14 cellular contexts compared by ENCODE assay signal in genomic region chr1:19212167-19212566, GRCh38. TPM values are rescaled to one million over a fixed set of nuclear protein-coding genes. Genes with fewer than 3 reads are reported as not detected.
DNase-seq lines count a peak whose midpoint lies in the region; ATAC-seq, FAIRE-seq and TF ChIP-seq lines count a peak whose summit lies in the region.
"Had no signal": no experiment of that assay in that cellular context is flagged by ENCODE, and none has a peak within 500 bp of the region (broad histone marks: within the 10 kb centered on the region; RNA-seq: fewer than 3 reads in every experiment).

No MANE protein-coding gene starts in this region.

- H3K27ac Mint-ChIP-seq in T-cell = peak overlapping the region in 1 of 2 donors; percentile 44
- H3K27ac Mint-ChIP-seq in endothelial cell (ENCODE audit: unreplicated experiment) = peak overlapping the region; percentile 7
- H3K27ac Mint-ChIP-seq in type B pancreatic cell = peak overlapping the region; percentile 37

- POLR2A ChIA-PET in HepG2 (lab: Yijun Ruan, JAX) (no interaction called here), T-cell (lab: Charles Lee) (interaction anchor here (0.6 to 0.7 kb wide), 2 partner anchors 1563 to 1930 kb away, joined by 3 read pairs; no protein-coding TSS in a partner anchor), RWPE1 (lab: Yijun Ruan, JAX; ENCODE audit: low non-redundant PET) (no interaction called here)

- TF ChIP-seq RAD21 in HepG2 (CRISPR knock-in tag; IDR thresholded peaks at IDR 0.05) = no peak

- H3K9me3 ChIP-seq in HepG2 (ENCODE audit: low read length) (no peaks in the 10 kb centered on the region), right lobe of liver (no peaks in the 10 kb centered on the region), vagina (no peaks in the 10 kb centered on the region)

- in situ Hi-C loops in HepG2 (cut with HindIII; ENCODE audit: extremely low pct_ligation_motif_present, low pct_unique_long_range_greater_than_20kb) = no loop called here

- no peak for TF ChIP-seq POLR2A in HepG2 (IDR thresholded peaks at IDR 0.05; ENCODE audit: insufficient read depth in 1 of 2, low read depth in 2 of 2, low read length in 2 of 2)
- no peak for TF ChIP-seq POLR2A in right lobe of liver (IDR thresholded peaks at IDR 0.05)
- no peak for TF ChIP-seq POLR2A in vagina (IDR thresholded peaks at IDR 0.05)

- H2AFZ ChIP-seq in HepG2 (ENCODE audit: low read length) = no peak overlapping the region

- CTCF ChIA-PET in HepG2 (lab: Yijun Ruan, JAX; ENCODE audit: low intra/inter-chr PET ratio, low total read pairs) (no interaction called here), T-cell (lab: Charles Lee) (interaction anchor here in 1 of 2 donors (0.6 kb wide), 1 partner anchor 28 kb away, joined by 3 read pairs; no protein-coding TSS in a partner anchor), RWPE1 (lab: Yijun Ruan, JAX) (no interaction called here)

- no peak for ATAC-seq in HepG2
- ATAC-seq in right lobe of liver = no peak
- ATAC-seq in T-cell (replicated peaks in 1 of 4) = no peak

- no TSS peak for BruUV-seq in HepG2 (replicated peaks; lab: Mats Ljungman, UMichigan)

- no peak for FAIRE-seq in HepG2 (lab: Jason Lieb, UNC)
- FAIRE-seq: G401.6 had no signal

- TF ChIP-seq CTCF in HepG2 (CRISPR knock-in tag; IDR thresholded peaks at IDR 0.05) (no peak), right lobe of liver (IDR thresholded peaks at IDR 0.05) (no peak), endothelial cell (IDR thresholded peaks at IDR 0.05; ENCODE audit: unreplicated experiment) (no peak), type B pancreatic cell (conservative IDR thresholded peaks at IDR 0.05) (no peak), RWPE1 (conservative IDR thresholded peaks at IDR 0.05; ENCODE audit: low read depth) (no peak), vagina (IDR thresholded peaks at IDR 0.05) (no peak)

- H3K9me3 Mint-ChIP-seq in T-cell (no peaks in the 10 kb centered on the region), endothelial cell (ENCODE audit: unreplicated experiment) (no peaks in the 10 kb centered on the region), type B pancreatic cell (no peaks in the 10 kb centered on the region)

- intact Hi-C loops in HepG2 (cut with micrococcal nuclease; ENCODE audit: unreplicated experiment) = no loop called here
- intact Hi-C loops in right lobe of liver (cut with DNase I) = no loop called here
- intact Hi-C loops in vagina (cut with DNase I) = loop anchor here (10.0 kb wide), 1 partner anchor 443 kb away; no protein-coding TSS in a partner anchor

- TF ChIP-seq EP300 in HepG2 (IDR thresholded peaks at IDR 0.05; ENCODE audit: low read depth in 2 of 2, low read length in 2 of 2) (no peak), HepG2 (CRISPR knock-in tag; IDR thresholded peaks at IDR 0.05; ENCODE audit: borderline replicate concordance) (no peak)

- H3K4me3 Mint-ChIP-seq in T-cell = peak overlapping the region in 2 of 3 donors; percentile 8 to 11
- no peak overlapping the region for H3K4me3 Mint-ChIP-seq in endothelial cell (ENCODE audit: unreplicated experiment)
- H3K4me3 Mint-ChIP-seq in type B pancreatic cell = peak overlapping the region; percentile 67

- H3K27me3 Mint-ChIP-seq in T-cell (no peaks in the 10 kb centered on the region), endothelial cell (ENCODE audit: unreplicated experiment) (peaks cover 10% of the 10 kb centered on the region), type B pancreatic cell (no peaks in the 10 kb centered on the region)

- H3K4me1 ChIP-seq in HepG2 (ENCODE audit: insufficient read depth, low read length) (peaks cover 53% of the 10 kb centered on the region), right lobe of liver (peaks cover 0 to 38% (median 6%) of the 10 kb centered on the region in 4 donors), vagina (peaks cover 46% of the 10 kb centered on the region)

- H3K36me3 ChIP-seq in HepG2 (replicated peaks in 1 of 2; ENCODE audit: control insufficient read depth in 1 of 2, insufficient read depth in 2 of 2, low read length in 2 of 2) (peaks cover 0 to 12% of the 10 kb centered on the region in 2 experiments; a peak in 3 of 5 replicates), right lobe of liver (no peaks in the 10 kb centered on the region), vagina (peaks cover 0 to 11% of the 10 kb centered on the region in 2 donors)

- H3K36me3 Mint-ChIP-seq in T-cell = peaks cover 13% of the 10 kb centered on the region
- peaks cover 16% of the 10 kb centered on the region for H3K36me3 Mint-ChIP-seq in endothelial cell (ENCODE audit: low read depth, unreplicated experiment)
- H3K36me3 Mint-ChIP-seq in type B pancreatic cell = peaks cover 3% of the 10 kb centered on the region

- H3K79me2 ChIP-seq in HepG2 (ENCODE audit: insufficient read depth, low read length) = peaks cover 61% of the 10 kb centered on the region

- peaks cover 23% of the 10 kb centered on the region for H4K20me1 ChIP-seq in HepG2 (ENCODE audit: insufficient read depth, low read length)

- peak overlapping the region in 2 of 3 experiments; percentile 2 to 15; a peak in 1 of 6 replicates for H3K4me3 ChIP-seq in HepG2 (replicated peaks in 1 of 3; ENCODE audit: insufficient read depth in 1 of 3, low read depth in 2 of 3, low read length in 3 of 3)
- H3K4me3 ChIP-seq in right lobe of liver = no peak overlapping the region
- no peak overlapping the region for H3K4me3 ChIP-seq in vagina

- H3K9ac ChIP-seq in HepG2 (ENCODE audit: insufficient read depth, low read depth, low read length) = peak overlapping the region; percentile 23; the same call in 1 of the 2 replicates

- H3K27ac ChIP-seq in HepG2 (ENCODE audit: extremely low read length, insufficient read depth, low read length) (no peak overlapping the region), right lobe of liver (no peak overlapping the region), RWPE1 (no peak overlapping the region), vagina (no peak overlapping the region)

- H3K27me3 ChIP-seq in HepG2 (ENCODE audit: control insufficient read depth in 1 of 2, insufficient read depth in 2 of 2, low read length in 2 of 2) (peaks cover 0 to 4% of the 10 kb centered on the region in 2 experiments; a peak in 1 of 5 replicates), right lobe of liver (no peaks in the 10 kb centered on the region), vagina (no peaks in the 10 kb centered on the region)

- H3K4me2 ChIP-seq in HepG2 (ENCODE audit: low read depth, low read length) = peak overlapping the region; percentile 93

- H3K4me1 Mint-ChIP-seq in T-cell (peaks cover 63 to 69% (median 69%) of the 10 kb centered on the region in 3 donors), endothelial cell (ENCODE audit: unreplicated experiment) (peaks cover 26% of the 10 kb centered on the region), type B pancreatic cell (ENCODE audit: unreplicated experiment) (peaks cover 25% of the 10 kb centered on the region)

- DNase-seq in HepG2 (ENCODE audit: low spot score) (no peak), right lobe of liver (no peak), T-cell (no peak), endothelial cell (ENCODE audit: low spot score) (no peak), type B pancreatic cell (ENCODE audit: extremely low spot score, unreplicated experiment) (no peak), RWPE1 (ENCODE audit: low spot score) (no peak), vagina (ENCODE audit: extremely low spot score in 2 of 2) (no peak), hypothalamus (lab: John Stamatoyannopoulos, UW) (no peak)
- DNase-seq: activated CD4-positive, alpha-beta T cell treated with anti-CD3 and anti-CD28 coated beads for 4 hours; NCI-H1436; retina; stimulated activated CD4-positive, alpha-beta T cell treated with anti-CD3 and anti-CD28 coated beads, Interleukin-4, amount 100 ng/mL, for 24 hours; stimulated activated naive CD4-positive, alpha-beta T cell treated with Interleukin-2 at 50 U/mL for 16 hours had no signal

RNA-seq across cellular contexts. Expression of gene UBR4, which starts 2.1 kb away (rescaled TPM):
- 59.1 and 66.2 TPM in 2 replicates for total RNA-seq in HepG2 (2016; rRNA removed; fragmentation: Illumina TruSeq; extraction: Trizol)
- 17.7 and 18.4 TPM in 2 replicates for total RNA-seq in HepG2 (2016; cell fraction: cytosol; rRNA removed; fragmentation: Illumina TruSeq; extraction: Trizol; ENCODE audit: low read depth)
- 53.6 and 64.6 TPM in 2 replicates for total RNA-seq in HepG2 (2016; cell fraction: insoluble cytoplasmic fraction; rRNA removed; fragmentation: Illumina TruSeq; extraction: Trizol)
- total RNA-seq in HepG2 (2016; cell fraction: membrane; rRNA removed; fragmentation: Illumina TruSeq; extraction: Trizol) = 19.8 and 23.1 TPM in 2 replicates
- 105 and 127 TPM in 2 replicates for total RNA-seq in HepG2 (2016; cell fraction: nucleus; rRNA removed; fragmentation: Illumina TruSeq; extraction: Trizol)
- 106 and 137 TPM in 2 replicates for polyA plus RNA-seq in HepG2 (2011; rRNA removed)
- 67.5 and 69.8 TPM in 2 replicates for polyA plus RNA-seq in HepG2 (2011; cell fraction: cytosol; rRNA removed)
- 915 and 1,017 TPM in 2 replicates for polyA plus RNA-seq in HepG2 (2011; cell fraction: nucleus; rRNA removed)
- 113 and 180 TPM in 2 replicates for polyA plus RNA-seq in HepG2 (2012)
- polyA plus RNA-seq in HepG2 (2016; cell fraction: cytosol; fragmentation: Illumina TruSeq; extraction: Trizol; ENCODE audit: low read depth) = 6.1 and 6.6 TPM in 2 replicates
- polyA plus RNA-seq in HepG2 (2016; cell fraction: insoluble cytoplasmic fraction; fragmentation: Illumina TruSeq; extraction: Trizol; ENCODE audit: low read depth) = 42.9 and 62.8 TPM in 2 replicates
- polyA plus RNA-seq in HepG2 (2016; cell fraction: membrane; fragmentation: Illumina TruSeq; extraction: Trizol; ENCODE audit: low read depth) = 9.9 and 10.5 TPM in 2 replicates
- polyA plus RNA-seq in HepG2 (2016; cell fraction: nucleus; fragmentation: Illumina TruSeq; extraction: Trizol; ENCODE audit: insufficient read depth, low read depth) = 262 and 285 TPM in 2 replicates
- polyA minus RNA-seq in HepG2 (2011; rRNA and poly(A)+ RNA removed; ENCODE audit: low replicate concordance) = 142 and 234 TPM in 2 replicates
- polyA minus RNA-seq in HepG2 (2011; cell fraction: cytosol; rRNA and poly(A)+ RNA removed) = 82.8 and 97.7 TPM in 2 replicates
- 335 and 414 TPM in 2 replicates for polyA minus RNA-seq in HepG2 (2011; cell fraction: nucleus; rRNA and poly(A)+ RNA removed)
- 100 to 1,000 TPM in 2 of 6 experiments, 10 to 100 TPM in 4; 73.0 to 132 (median 90.1) TPM for total RNA-seq in right lobe of liver
- 100 to 1,000 TPM; 139 to 156 (median 147) TPM for total RNA-seq in T-cell
- total RNA-seq in endothelial cell (ENCODE audit: unreplicated experiment) = 223 TPM
- 108 and 110 TPM in 2 replicates for total RNA-seq in type B pancreatic cell (ENCODE audit: low replicate concordance)
- 157 TPM for total RNA-seq in vagina

RNA-seq across cellular contexts. Expression of gene EMC1, which starts 39.2 kb away (rescaled TPM):
- 22.1 and 61.3 TPM in 2 replicates for total RNA-seq in HepG2 (2016; rRNA removed; fragmentation: Illumina TruSeq; extraction: Trizol)
- total RNA-seq in HepG2 (2016; cell fraction: cytosol; rRNA removed; fragmentation: Illumina TruSeq; extraction: Trizol; ENCODE audit: low read depth) = 10.9 and 11.1 TPM in 2 replicates
- 19.7 and 63.8 TPM in 2 replicates for total RNA-seq in HepG2 (2016; cell fraction: insoluble cytoplasmic fraction; rRNA removed; fragmentation: Illumina TruSeq; extraction: Trizol)
- total RNA-seq in HepG2 (2016; cell fraction: membrane; rRNA removed; fragmentation: Illumina TruSeq; extraction: Trizol) = 9.9 and 11.1 TPM in 2 replicates
- total RNA-seq in HepG2 (2016; cell fraction: nucleus; rRNA removed; fragmentation: Illumina TruSeq; extraction: Trizol) = 63.2 and 69.4 TPM in 2 replicates
- polyA plus RNA-seq in HepG2 (2011; rRNA removed) = 38.0 and 41.8 TPM in 2 replicates
- polyA plus RNA-seq in HepG2 (2011; cell fraction: cytosol; rRNA removed) = 25.5 and 33.1 TPM in 2 replicates
- polyA plus RNA-seq in HepG2 (2011; cell fraction: nucleus; rRNA removed) = 95.2 and 109 TPM in 2 replicates
- 43.3 and 52.6 TPM in 2 replicates for polyA plus RNA-seq in HepG2 (2012)
- 2.6 and 3.2 TPM in 2 replicates for polyA plus RNA-seq in HepG2 (2016; cell fraction: cytosol; fragmentation: Illumina TruSeq; extraction: Trizol; ENCODE audit: low read depth)
- 16.4 and 18.7 TPM in 2 replicates for polyA plus RNA-seq in HepG2 (2016; cell fraction: insoluble cytoplasmic fraction; fragmentation: Illumina TruSeq; extraction: Trizol; ENCODE audit: low read depth)
- 3.9 and 5.8 TPM in 2 replicates for polyA plus RNA-seq in HepG2 (2016; cell fraction: membrane; fragmentation: Illumina TruSeq; extraction: Trizol; ENCODE audit: low read depth)
- polyA plus RNA-seq in HepG2 (2016; cell fraction: nucleus; fragmentation: Illumina TruSeq; extraction: Trizol; ENCODE audit: insufficient read depth, low read depth) = 85.8 and 96.2 TPM in 2 replicates
- polyA minus RNA-seq in HepG2 (2011; rRNA and poly(A)+ RNA removed; ENCODE audit: low replicate concordance) = 58.6 and 79.4 TPM in 2 replicates
- 32.4 and 33.9 TPM in 2 replicates for polyA minus RNA-seq in HepG2 (2011; cell fraction: cytosol; rRNA and poly(A)+ RNA removed)
- polyA minus RNA-seq in HepG2 (2011; cell fraction: nucleus; rRNA and poly(A)+ RNA removed) = 40.7 and 45.0 TPM in 2 replicates
- total RNA-seq in right lobe of liver = 10 to 100 TPM; 18.6 to 32.7 (median 25.3) TPM
- 10 to 100 TPM; 31.5 to 38.0 (median 33.8) TPM for total RNA-seq in T-cell
- total RNA-seq in endothelial cell (ENCODE audit: unreplicated experiment) = 50.5 TPM
- 48.6 and 60.1 TPM in 2 replicates for total RNA-seq in type B pancreatic cell (ENCODE audit: low replicate concordance)
- 28.0 TPM for total RNA-seq in vagina

RNA-seq across cellular contexts. Expression of gene MRTO4, which starts 39.4 kb away (rescaled TPM):
- total RNA-seq in HepG2 (2016; rRNA removed; fragmentation: Illumina TruSeq; extraction: Trizol) (59.2 and 63.3 TPM in 2 replicates), right lobe of liver (10 to 100 TPM in 2 of 6 experiments, 1 to 10 TPM in 4; 7.0 to 17.3 (median 8.2) TPM), T-cell (10 to 100 TPM; 13.0 to 30.1 (median 23.4) TPM), endothelial cell (ENCODE audit: unreplicated experiment) (22.4 TPM), type B pancreatic cell (ENCODE audit: low replicate concordance) (35.9 and 43.3 TPM in 2 replicates), vagina (19.2 TPM)
- 13.9 and 15.0 TPM in 2 replicates for total RNA-seq in HepG2 (2016; cell fraction: cytosol; rRNA removed; fragmentation: Illumina TruSeq; extraction: Trizol; ENCODE audit: low read depth)
- 60.4 and 64.9 TPM in 2 replicates for total RNA-seq in HepG2 (2016; cell fraction: insoluble cytoplasmic fraction; rRNA removed; fragmentation: Illumina TruSeq; extraction: Trizol)
- total RNA-seq in HepG2 (2016; cell fraction: membrane; rRNA removed; fragmentation: Illumina TruSeq; extraction: Trizol) = 28.3 and 30.7 TPM in 2 replicates
- 33.6 and 42.6 TPM in 2 replicates for total RNA-seq in HepG2 (2016; cell fraction: nucleus; rRNA removed; fragmentation: Illumina TruSeq; extraction: Trizol)
- 26.9 and 28.1 TPM in 2 replicates for polyA plus RNA-seq in HepG2 (2011; rRNA removed)
- 30.3 and 30.6 TPM in 2 replicates for polyA plus RNA-seq in HepG2 (2011; cell fraction: cytosol; rRNA removed)
- 14.7 TPM in 2 replicates for polyA plus RNA-seq in HepG2 (2011; cell fraction: nucleus; rRNA removed)
- 25.4 and 26.7 TPM in 2 replicates for polyA plus RNA-seq in HepG2 (2012)
- 13.0 and 14.1 TPM in 2 replicates for polyA plus RNA-seq in HepG2 (2016; cell fraction: cytosol; fragmentation: Illumina TruSeq; extraction: Trizol; ENCODE audit: low read depth)
- polyA plus RNA-seq in HepG2 (2016; cell fraction: insoluble cytoplasmic fraction; fragmentation: Illumina TruSeq; extraction: Trizol; ENCODE audit: low read depth) = 66.0 and 67.8 TPM in 2 replicates
- 18.8 and 20.4 TPM in 2 replicates for polyA plus RNA-seq in HepG2 (2016; cell fraction: membrane; fragmentation: Illumina TruSeq; extraction: Trizol; ENCODE audit: low read depth)
- polyA plus RNA-seq in HepG2 (2016; cell fraction: nucleus; fragmentation: Illumina TruSeq; extraction: Trizol; ENCODE audit: insufficient read depth, low read depth) = 58.4 and 65.8 TPM in 2 replicates
- polyA minus RNA-seq in HepG2 (2011; rRNA and poly(A)+ RNA removed; ENCODE audit: low replicate concordance) = 24.1 and 67.1 TPM in 2 replicates
- polyA minus RNA-seq in HepG2 (2011; cell fraction: cytosol; rRNA and poly(A)+ RNA removed) = 7.8 TPM in 2 replicates
- 16.9 and 21.1 TPM in 2 replicates for polyA minus RNA-seq in HepG2 (2011; cell fraction: nucleus; rRNA and poly(A)+ RNA removed)

Comparison
In these comparisons a context has a peak if more than half of its experiments do, and no peak if none do; other contexts are left out.
1. H3K4me3 ChIP-seq: peak in HepG2 (2 of 3); none in right lobe of liver (0 of 3) and vagina (0 of 2).
2. POLR2A ChIA-PET loops: an anchor here in T-cell (0.6 to 0.7 kb wide); none called in HepG2 and RWPE1.